Comparison of ENCODE assay signal across 2 cellular contexts in genomic region chr22:47009304-47010101, GRCh38.
TF ChIP-seq lines count a peak whose summit lies in the region.

No MANE protein-coding gene starts in this region.

TF ChIP-seq in IMR-90, 13 proteins besides CTCF, POLR2A, EP300 and RAD21:
- no peak for TF ChIP-seq ELK1 (IDR thresholded peaks at IDR 0.05; ENCODE audit: borderline replicate concordance, low read depth, low read length)
- TF ChIP-seq CEBPB (IDR thresholded peaks at IDR 0.05; ENCODE audit: low read depth, low read length) = peak; percentile 46

TF ChIP-seq in H1, 55 proteins besides CTCF, POLR2A, EP300 and RAD21:
- TF ChIP-seq SUZ12 (IDR thresholded peaks at IDR 0.05; ENCODE audit: low read length) (no peak), CTBP2 (IDR thresholded peaks at IDR 0.05; ENCODE audit: borderline replicate concordance, insufficient read depth, insufficient read length, low read length) (no peak)
